Comparison of ENCODE assay signal across 18 cellular contexts in the genomic region with DNA sequence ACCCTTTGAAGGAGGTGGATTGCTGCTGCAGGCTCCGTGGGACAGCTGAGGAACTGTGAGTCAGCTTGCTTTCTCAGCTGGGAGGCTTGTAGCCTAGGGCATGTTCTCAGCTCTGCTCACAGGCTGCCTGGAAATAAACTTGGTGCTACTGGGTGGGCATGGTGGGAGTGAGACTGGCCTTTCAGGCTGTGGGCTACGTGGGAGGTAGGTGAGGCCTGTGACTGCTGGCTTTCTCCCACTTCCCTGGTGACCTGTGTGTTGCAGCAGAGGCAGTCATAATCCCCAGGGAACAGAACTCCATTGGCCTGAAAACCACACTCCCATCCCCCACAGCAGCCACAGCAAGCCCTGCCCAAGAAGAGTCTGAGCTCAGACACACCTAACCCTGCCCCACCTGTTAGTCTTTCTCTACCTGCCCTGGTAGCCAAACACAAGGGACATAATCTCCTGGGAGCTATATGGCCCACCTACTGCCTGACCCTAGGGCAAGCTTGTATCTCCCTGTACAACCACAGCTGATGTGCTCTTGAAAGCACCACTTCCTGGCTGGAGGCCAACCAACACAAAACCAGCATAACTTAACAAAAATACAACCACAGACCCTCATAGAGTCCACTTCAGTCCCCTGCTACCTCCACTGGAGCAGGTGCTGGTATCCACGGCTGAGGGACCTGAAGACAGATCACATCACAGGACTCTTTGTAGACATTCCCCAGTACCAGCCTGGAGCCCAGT.
DNase-seq lines count a peak whose midpoint lies in the region; ATAC-seq, FAIRE-seq and TF ChIP-seq lines count a peak whose summit lies in the region.
"Had no signal": no experiment of that assay in that cellular context is flagged by ENCODE, and none has a peak within 500 bp of the region (broad histone marks: within the 10 kb centered on the region; RNA-seq: fewer than 3 reads in every experiment).

No MANE protein-coding gene starts in this region.

- FAIRE-seq in endothelial cell of umbilical vein (lab: Jason Lieb, UNC): no peak

- no peak for TF ChIP-seq CTCF in PC-3 (conservative IDR thresholded peaks at IDR 0.05; ENCODE audit: low read depth, low read length)
- no peak for TF ChIP-seq CTCF in endothelial cell of umbilical vein (IDR thresholded peaks at IDR 0.05; ENCODE audit: extremely low read depth in 1 of 2, insufficient read depth in 1 of 2, low read depth in 1 of 2, low read length in 2 of 2)
- TF ChIP-seq CTCF in dorsolateral prefrontal cortex (IDR thresholded peaks at IDR 0.05 in 54 of 56, conservative IDR thresholded peaks at IDR 0.05 in 2 of 56; ENCODE audit: low read depth in 1 of 56, partially characterized antibody in 56 of 56): no peak

- H3K23ac ChIP-seq in mesendoderm (ENCODE audit: low read length): no peak overlapping the region

- no peaks in the 10 kb centered on the region for H3K9me1 ChIP-seq in endothelial cell of umbilical vein (replicated peaks; ENCODE audit: control insufficient read depth, extremely low read depth, insufficient read depth, low read length)

- H3K9me2 ChIP-seq in PC-3 (replicated peaks; ENCODE audit: low read length): no peaks in the 10 kb centered on the region

- H3K27me3 ChIP-seq in PC-3 (ENCODE audit: low read length) (no peaks in the 10 kb centered on the region), endothelial cell of umbilical vein (ENCODE audit: control insufficient read depth in 2 of 2, insufficient read depth in 2 of 2, low read length in 2 of 2) (no peaks in the 10 kb centered on the region), mesendoderm (ENCODE audit: insufficient read depth, low read length, poor library complexity) (no peaks in the 10 kb centered on the region), dorsolateral prefrontal cortex (peaks cover 0 to 4% (median 0%) of the 10 kb centered on the region in 45 donors)
- H3K27me3 ChIP-seq: heart left ventricle had no signal

- H3K4me2 ChIP-seq in PC-3 (ENCODE audit: low read length): peak overlapping the region; percentile 71
- H3K4me2 ChIP-seq in endothelial cell of umbilical vein (ENCODE audit: insufficient read depth, low read length): no peak overlapping the region
- H3K4me2 ChIP-seq in mesendoderm (ENCODE audit: low read length): no peak overlapping the region

- no peaks in the 10 kb centered on the region for H4K20me1 ChIP-seq in PC-3 (ENCODE audit: low read length)
- no peaks in the 10 kb centered on the region for H4K20me1 ChIP-seq in endothelial cell of umbilical vein (replicated peaks; ENCODE audit: control insufficient read depth, extremely low read depth, insufficient read depth, low read length)

- H3K9me3 ChIP-seq in PC-3 (ENCODE audit: low read length) (no peaks in the 10 kb centered on the region), endothelial cell of umbilical vein (replicated peaks; ENCODE audit: control insufficient read depth, insufficient read depth, low read length) (no peaks in the 10 kb centered on the region)

- no peak overlapping the region for H2AK5ac ChIP-seq in mesendoderm (ENCODE audit: low read length)

- no peak overlapping the region for H2BK5ac ChIP-seq in mesendoderm (ENCODE audit: low read length)

- POLR2A ChIA-PET in PC-3 (lab: Charles Lee; ENCODE audit: unreplicated experiment): no interaction called here
- POLR2A ChIA-PET in endothelial cell of umbilical vein (lab: Charles Lee): no interaction called here

- no peaks in the 10 kb centered on the region for H3K79me1 ChIP-seq in mesendoderm (ENCODE audit: low read length)

- H3K4ac ChIP-seq in mesendoderm (ENCODE audit: low read depth, low read length): no peak overlapping the region

- WGBS in mesendoderm (ENCODE audit: extremely low coverage, insufficient coverage, low lambda C conversion rate): no CpG with 5 or more reads among the region's 3 CpGs

- BruUV-seq in PC-3 (replicated peaks; lab: Mats Ljungman, UMichigan) (no TSS peak), endothelial cell of umbilical vein (replicated peaks; lab: Mats Ljungman, UMichigan) (no TSS peak)

- H3K18ac ChIP-seq in mesendoderm (ENCODE audit: low read length): no peak overlapping the region

- CTCF ChIA-PET in PC-3 (lab: Charles Lee) (interaction anchor here (0.6 kb wide), 1 partner anchor 76 kb away, joined by 3 read pairs; no protein-coding TSS in a partner anchor), endothelial cell of umbilical vein (lab: Charles Lee) (interaction anchor here (0.9 to 1.9 kb wide), 4 partner anchors 9 to 48 kb away, joined by 3 to 5 read pairs (median 4); no protein-coding TSS in a partner anchor)

- no peak overlapping the region for H4K5ac ChIP-seq in mesendoderm (ENCODE audit: low read length)

- H2BK15ac ChIP-seq in mesendoderm (replicated peaks; ENCODE audit: low read depth): no peak overlapping the region

- no peaks in the 10 kb centered on the region for H3F3A ChIP-seq in PC-3 (ENCODE audit: low read length, unreplicated experiment)

- peak overlapping the region; percentile 40; the same call in 1 of the 2 replicates for H3K9ac ChIP-seq in PC-3 (ENCODE audit: low read length)
- H3K9ac ChIP-seq in endothelial cell of umbilical vein (replicated peaks; ENCODE audit: extremely low read depth, insufficient read depth, low read length): no peak overlapping the region
- no peak overlapping the region for H3K9ac ChIP-seq in mesendoderm (ENCODE audit: low read length)

- ATAC-seq in PC-3: peak; percentile 60
- ATAC-seq: activated naive CD4-positive, alpha-beta T cell treated with anti-CD3 and anti-CD28 coated beads, Interleukin-2, amount 50 U/mL, for 72 hours; heart left ventricle; Right ventricle myocardium inferior had no signal

- DNase-seq in Daoy (ENCODE audit: low read depth): peak; percentile 37
- DNase-seq in PC-3: peak; percentile 76
- DNase-seq in endothelial cell of umbilical vein (ENCODE audit: low read depth, low spot score): peak; percentile 7
- DNase-seq in mesendoderm: peak; percentile 46
- DNase-seq in NCI-H446 treated with DMSO at 0.1 percent for 48 hours (lab: John Stamatoyannopoulos, UW): no peak
- DNase-seq in dorsolateral prefrontal cortex: no peak
- DNase-seq in pons (ENCODE audit: low spot score): no peak
- no peak for DNase-seq in RPMI8226
- DNase-seq: activated CD4-positive, alpha-beta T cell treated with anti-CD3 and anti-CD28 coated beads, Interleukin-2, amount 10 ng/mL, durations not matched to agents 24 days and 14 days; activated T-cell treated with anti-CD3 and anti-CD28 coated beads, Interleukin-2, amount 50 U/mL, for 1 hour; caudate nucleus; COR-L47; GF-D8; HCEC 1CT; heart left ventricle; stimulated activated CD4-positive, alpha-beta T cell treated with anti-CD3 and anti-CD28 coated beads, Interleukin-12 subunit alpha, Interleukin-12 subunit beta, amount 100 ng/mL, for 4 hours had no signal

- no peaks in the 10 kb centered on the region for H3K79me2 ChIP-seq in PC-3 (ENCODE audit: low read length)
- H3K79me2 ChIP-seq in endothelial cell of umbilical vein (ENCODE audit: control insufficient read depth, insufficient read depth, low read length): no peaks in the 10 kb centered on the region
- no peaks in the 10 kb centered on the region for H3K79me2 ChIP-seq in mesendoderm (ENCODE audit: control insufficient read depth, insufficient read depth, low read length)

- intact Hi-C loops in PC-3 (cut with micrococcal nuclease) (no loop called here), endothelial cell of umbilical vein (cut with micrococcal nuclease) (no loop called here), dorsolateral prefrontal cortex (cut with DNase I) (no loop called here)

- no peak overlapping the region for H4K8ac ChIP-seq in mesendoderm (ENCODE audit: low read depth, low read length)

- H3K27ac ChIP-seq in PC-3 (ENCODE audit: low read length) (peak overlapping the region; percentile 85), endothelial cell of umbilical vein (ENCODE audit: insufficient read depth, low read depth, low read length) (no peak overlapping the region), mesendoderm (ENCODE audit: low read depth, low read length) (no peak overlapping the region), dorsolateral prefrontal cortex (no peak overlapping the region)
- H3K27ac ChIP-seq: heart left ventricle had no signal

- dilution Hi-C loops in endothelial cell of umbilical vein (cut with MboI; ENCODE audit: extremely low pct_ligation_motif_present, low sequenced_read_pairs): no loop called here

- H3K4me3 ChIP-seq in PC-3 (ENCODE audit: low read length) (peak overlapping the region; percentile 29; the same call in 1 of the 2 replicates), endothelial cell of umbilical vein (replicated peaks in 1 of 3; ENCODE audit: insufficient read depth in 1 of 3, low read depth in 1 of 3, low read length in 3 of 3) (no peak overlapping the region), mesendoderm (ENCODE audit: low read length) (no peak overlapping the region), dorsolateral prefrontal cortex (no peak overlapping the region)
- H3K4me3 ChIP-seq: heart left ventricle had no signal

- no peak for TF ChIP-seq POLR2A in endothelial cell of umbilical vein (IDR thresholded peaks at IDR 0.05; ENCODE audit: low read depth, low read length)

- H2BK120ac ChIP-seq in mesendoderm (ENCODE audit: low read depth, low read length): no peak overlapping the region

- H3K4me1 ChIP-seq in PC-3 (ENCODE audit: insufficient read depth, low read length) (peaks cover 43% of the 10 kb centered on the region), endothelial cell of umbilical vein (ENCODE audit: control insufficient read depth, extremely low read depth, insufficient read depth, low read length) (no peaks in the 10 kb centered on the region), mesendoderm (ENCODE audit: control insufficient read depth, low read depth, low read length) (no peaks in the 10 kb centered on the region)

- H3K36me3 ChIP-seq in PC-3 (ENCODE audit: low read depth, low read length): no peaks in the 10 kb centered on the region
- no peaks in the 10 kb centered on the region for H3K36me3 ChIP-seq in endothelial cell of umbilical vein (ENCODE audit: control insufficient read depth in 2 of 2, extremely low read depth in 1 of 2, insufficient read depth in 2 of 2, low read length in 2 of 2)
- H3K36me3 ChIP-seq in mesendoderm (ENCODE audit: control insufficient read depth, insufficient read depth, low read length): no peaks in the 10 kb centered on the region
- H3K36me3 ChIP-seq: heart left ventricle had no signal

- peak overlapping the region; percentile 25 for H3K56ac ChIP-seq in mesendoderm (ENCODE audit: low read length)

- peak overlapping the region; percentile 67 for H2AFZ ChIP-seq in PC-3 (ENCODE audit: low read length)
- no peak overlapping the region for H2AFZ ChIP-seq in endothelial cell of umbilical vein (ENCODE audit: low read depth, low read length)

TF ChIP-seq in endothelial cell of umbilical vein, 7 proteins besides CTCF, POLR2A, EP300 and RAD21 (continues in another document):
- TF ChIP-seq GATA2 (IDR thresholded peaks at IDR 0.05; ENCODE audit: insufficient read depth, insufficient read length, low read depth, low read length) (no peak), MYC (IDR thresholded peaks at IDR 0.05; ENCODE audit: low read depth, low read length) (no peak), JUN (IDR thresholded peaks at IDR 0.05; ENCODE audit: borderline replicate concordance, insufficient read depth, insufficient read length, low read depth) (no peak), FOS (IDR thresholded peaks at IDR 0.05; ENCODE audit: borderline replicate concordance, insufficient read depth, low read length) (no peak), POLR2AphosphoS5 (IDR thresholded peaks at IDR 0.05; ENCODE audit: insufficient read depth, low read depth, low read length) (no peak)

Comparison
In these comparisons a context has a peak if more than half of its experiments do, and no peak if none do; other contexts are left out.
1. DNase-seq: peak in Daoy (single experiment), PC-3 (single experiment), endothelial cell of umbilical vein (single experiment) and mesendoderm (single experiment); none in NCI-H446 treated with DMSO at 0.1 percent for 48 hours (single experiment), dorsolateral prefrontal cortex (0 of 10), pons (single experiment) and RPMI8226 (single experiment).